Comparison of ENCODE assay signal across 16 cellular contexts in genomic region chr10:93039110-93039509, GRCh38. TPM values are rescaled to one million over a fixed set of nuclear protein-coding genes. Genes with fewer than 3 reads are reported as not detected.
DNase-seq lines count a peak whose midpoint lies in the region; ATAC-seq and TF ChIP-seq lines count a peak whose summit lies in the region.
"Had no signal": no experiment of that assay in that cellular context is flagged by ENCODE, and none has a peak within 500 bp of the region (broad histone marks: within the 10 kb centered on the region; RNA-seq: fewer than 3 reads in every experiment).

No MANE protein-coding gene starts in this region.

- no peaks in the 10 kb centered on the region for H3K36me3 ChIP-seq in GM23248 (ENCODE audit: low read depth)
- H3K36me3 ChIP-seq: BE2C had no signal

- H4K20me1 ChIP-seq in GM23248 (ENCODE audit: insufficient read depth), result no peaks in the 10 kb centered on the region

- H3K27me3 ChIP-seq in GM23248 (replicated peaks; ENCODE audit: insufficient read depth), result no peaks in the 10 kb centered on the region
- H3K27me3 ChIP-seq: BE2C had no signal

- H3K27ac ChIP-seq in GM23248, result no peak overlapping the region
- H3K27ac ChIP-seq: C4-2B had no signal

- H3K4me3 ChIP-seq in GM23248 (no peak overlapping the region), NB4 (ENCODE audit: low read depth, low read length) (no peak overlapping the region), fibroblast of the aortic adventitia (ENCODE audit: low read depth, low read length) (no peak overlapping the region)
- H3K4me3 ChIP-seq: K562 had no signal

- H3K9me3 Mint-ChIP-seq in activated T-cell treated with anti-CD3 and anti-CD28 coated beads, Interleukin-2, amount 50 U/mL, for 72 hours, result no peaks in the 10 kb centered on the region
- H3K9me3 Mint-ChIP-seq: CD4-positive, alpha-beta memory T cell; H9 had no signal

- H2AFZ ChIP-seq in GM23248, result peak overlapping the region; percentile 45; the same call in 1 of the 2 replicates

- H3K9me2 ChIP-seq in GM23248 (ENCODE audit: insufficient read depth), result no peaks in the 10 kb centered on the region

- in situ Hi-C loops in GM23248 (cut with MboI), result no loop called here

- no peak overlapping the region for H3K4me2 ChIP-seq in GM23248 (ENCODE audit: unreplicated experiment)

- H3K4me1 ChIP-seq in GM23248 (ENCODE audit: insufficient read depth), result peaks cover 8% of the 10 kb centered on the region
- H3K4me1 ChIP-seq: BE2C had no signal

- H3K36me3 Mint-ChIP-seq in activated T-cell treated with anti-CD3 and anti-CD28 coated beads, Interleukin-2, amount 50 U/mL, for 72 hours (ENCODE audit: insufficient read depth in 2 of 2), result no peaks in the 10 kb centered on the region

- no peak overlapping the region for H3K9ac ChIP-seq in GM23248

- H3K79me2 ChIP-seq in GM23248 (ENCODE audit: insufficient read depth), result no peaks in the 10 kb centered on the region

- no peak overlapping the region for H3K27ac Mint-ChIP-seq in activated T-cell treated with anti-CD3 and anti-CD28 coated beads, Interleukin-2, amount 50 U/mL, for 72 hours

- TF ChIP-seq CTCF in NB4 (IDR thresholded peaks at IDR 0.05; ENCODE audit: low read depth, low read length), result no peak
- no peak for TF ChIP-seq CTCF in fibroblast of the aortic adventitia (IDR thresholded peaks at IDR 0.05; ENCODE audit: insufficient read depth, low read length)

- DNase-seq in GM23248, result peak; percentile 37
- peak; percentile 27 for DNase-seq in NB4 (ENCODE audit: low read depth)
- DNase-seq in fibroblast of the aortic adventitia (ENCODE audit: low read depth), result peak; percentile 10
- DNase-seq in activated T-cell treated with anti-CD3 and anti-CD28 coated beads, Interleukin-2, amount 50 U/mL, for 72 hours, result no peak
- no peak for DNase-seq in activated CD4-positive, alpha-beta T cell treated with anti-CD3 and anti-CD28 coated beads, Interleukin-2, amount 50 U/mL, for 48 hours
- DNase-seq in activated CD8-positive, alpha-beta memory T cell treated with anti-CD3 and anti-CD28 coated beads, Interleukin-2, amount 50 U/mL, for 4 hours, result no peak
- DNase-seq: BE2C; CD4-positive, alpha-beta memory T cell; DMS79; GOT3 had no signal

- 52 to 85% methylated on average over 1 of the region's 1 CpG for WGBS in GM23248 (ENCODE audit: low coverage in 1 of 2, low lambda C conversion rate in 2 of 2, missing lambda C conversion rate in 2 of 2), 2 experiments

- H3K4me1 Mint-ChIP-seq in activated T-cell treated with anti-CD3 and anti-CD28 coated beads, Interleukin-2, amount 50 U/mL, for 72 hours (ENCODE audit: low read depth), result no peaks in the 10 kb centered on the region
- H3K4me1 Mint-ChIP-seq: CD4-positive, alpha-beta memory T cell had no signal

- no peak for TF ChIP-seq POLR2A in NB4 (IDR thresholded peaks at IDR 0.05; ENCODE audit: extremely low read depth, insufficient read length)

- no peak overlapping the region for H3K4me3 Mint-ChIP-seq in activated T-cell treated with anti-CD3 and anti-CD28 coated beads, Interleukin-2, amount 50 U/mL, for 72 hours
- H3K4me3 Mint-ChIP-seq: CD4-positive, alpha-beta memory T cell; H9 had no signal

- H3K9me3 ChIP-seq in GM23248 (ENCODE audit: low read depth), result no peaks in the 10 kb centered on the region
- H3K9me3 ChIP-seq: BE2C had no signal

- no peaks in the 10 kb centered on the region for H3K27me3 Mint-ChIP-seq in activated T-cell treated with anti-CD3 and anti-CD28 coated beads, Interleukin-2, amount 50 U/mL, for 72 hours (ENCODE audit: low read depth)
- H3K27me3 Mint-ChIP-seq: CD4-positive, alpha-beta memory T cell had no signal

- peaks cover 6% of the 10 kb centered on the region for H3F3A ChIP-seq in GM23248 (ENCODE audit: insufficient read depth)

- no peak for ATAC-seq in activated T-cell treated with anti-CD3 and anti-CD28 coated beads, Interleukin-2, amount 50 U/mL, for 72 hours (replicated peaks in 1 of 2)
- ATAC-seq in HG02642 (IDR thresholded peaks at IDR 0.05; ENCODE audit: poor library complexity, unreplicated experiment), result no peak

RNA-seq across cellular contexts. Expression of gene CYP26C1, which starts 21.5 kb away (rescaled TPM):
- total RNA-seq in GM23248 (2014; rRNA removed; shearing (Covaris generic)), result not detected in 2 replicates
- polyA plus RNA-seq in GM23248 (2016; fragmentation: Nextera tagmentation; extraction: Ambion mirVana), result not detected in 2 replicates
- total RNA-seq in fibroblast of the aortic adventitia (ENCODE audit: low replicate concordance), result 0.09 TPM in 1 of 2 replicates, not detected in the other
- total RNA-seq in activated T-cell treated with anti-CD3 and anti-CD28 coated beads, Interleukin-2, amount 50 U/mL, for 72 hours, result under 1 TPM in 1 of 2 donors, not detected in 1; 0.05 TPM
- total RNA-seq: A172 had no signal
- polyA plus RNA-seq: AG04450, K562 had no signal

RNA-seq across cellular contexts. Expression of gene CYP26A1, which starts 34.6 kb away (rescaled TPM):
- not detected in 2 replicates for total RNA-seq in GM23248 (2014; rRNA removed; shearing (Covaris generic))
- not detected in 2 replicates for polyA plus RNA-seq in GM23248 (2016; fragmentation: Nextera tagmentation; extraction: Ambion mirVana)
- not detected in 2 replicates for total RNA-seq in fibroblast of the aortic adventitia (ENCODE audit: low replicate concordance)
- not detected for total RNA-seq in activated T-cell treated with anti-CD3 and anti-CD28 coated beads, Interleukin-2, amount 50 U/mL, for 72 hours
- total RNA-seq: CD4-positive, alpha-beta memory T cell had no signal
- polyA plus RNA-seq: AG04450; CD4-positive, alpha-beta memory T cell had no signal

Comparison
In these comparisons a context has a peak if more than half of its experiments do, and no peak if none do; other contexts are left out.
1. DNase-seq: peak in GM23248 (single experiment), NB4 (single experiment) and fibroblast of the aortic adventitia (single experiment); none in activated T-cell treated with anti-CD3 and anti-CD28 coated beads, Interleukin-2, amount 50 U/mL, for 72 hours (0 of 2), activated CD4-positive, alpha-beta T cell treated with anti-CD3 and anti-CD28 coated beads, Interleukin-2, amount 50 U/mL, for 48 hours (0 of 2) and activated CD8-positive, alpha-beta memory T cell treated with anti-CD3 and anti-CD28 coated beads, Interleukin-2, amount 50 U/mL, for 4 hours (single experiment).